Comparison of ENCODE assay signal across 13 cellular contexts in the genomic region with DNA sequence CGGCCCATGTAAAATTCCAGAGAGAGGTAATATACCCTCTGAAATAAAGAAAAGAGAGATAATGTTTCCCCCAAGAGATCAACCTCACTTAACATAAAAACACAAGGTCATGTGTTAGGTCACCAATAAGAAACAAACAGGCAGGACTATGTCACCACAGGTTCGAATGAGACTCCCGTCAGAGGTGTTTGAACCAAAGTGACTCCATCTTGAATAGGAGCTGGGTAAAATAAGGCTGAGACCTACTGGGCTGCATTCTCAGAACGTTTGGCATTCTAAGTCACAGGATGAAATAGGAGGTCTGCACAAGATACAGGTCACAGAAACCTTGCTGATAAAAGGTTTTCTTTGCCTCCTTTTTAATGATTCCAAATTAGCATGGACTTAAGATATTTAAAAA. TPM values are rescaled to one million over a fixed set of nuclear protein-coding genes. Genes with fewer than 3 reads are reported as not detected.
A peak's percentile ranks its signal among the peaks of the same experiment; 100 is the strongest.
DNase-seq lines count a peak whose midpoint lies in the region; ATAC-seq and TF ChIP-seq lines count a peak whose summit lies in the region.
"Had no signal": no experiment of that assay in that cellular context is flagged by ENCODE, and none has a peak within 500 bp of the region (broad histone marks: within the 10 kb centered on the region; RNA-seq: fewer than 3 reads in every experiment).

No MANE protein-coding gene starts in this region.

- no peaks in the 10 kb centered on the region for H3K27me3 Mint-ChIP-seq in dendritic cell treated with granulocyte-macrophage colony-stimulating factor and Interleukin-4, amounts not matched to agents 40 ng/mL and 50 ng/mL, for 4 days
- no peaks in the 10 kb centered on the region for H3K27me3 Mint-ChIP-seq in H9 (ENCODE audit: low read depth)
- peaks cover 27% of the 10 kb centered on the region for H3K27me3 Mint-ChIP-seq in activated T-helper 1 cell treated with anti-CD3 and anti-CD28 coated beads, Interleukin-12 subunit alpha, Interleukin-12 subunit beta, Interleukin-2, Interleukin-4 antibody, amounts not matched to agents 30 ng/mL and 10 ng/mL and 1 ng/mL, durations not matched to agents 14 hours and 24 hours and 36 hours (ENCODE audit: insufficient read depth)

- H3K23ac ChIP-seq in H9 (ENCODE audit: insufficient read length, low read depth, low read length), result no peak overlapping the region

- H4K91ac ChIP-seq in H9 (ENCODE audit: insufficient read length, low read depth, low read length), result no peak overlapping the region

- no peaks in the 10 kb centered on the region for H3K9me3 ChIP-seq in OCI-LY3 (ENCODE audit: insufficient read depth, low read length)
- no peaks in the 10 kb centered on the region for H3K9me3 ChIP-seq in osteoblast (ENCODE audit: low read depth, low read length)
- H3K9me3 ChIP-seq in H9 (ENCODE audit: control insufficient read depth, low read depth, low read length), result no peaks in the 10 kb centered on the region
- H3K9me3 ChIP-seq in left ventricle myocardium inferior (replicated peaks), result no peaks in the 10 kb centered on the region
- H3K9me3 ChIP-seq: HAP-1 had no signal

- DNase-seq in osteoblast (ENCODE audit: insufficient read length, low spot score, missing footprints) (no peak), H9 (no peak), left ventricle myocardium inferior (no peak)
- no peak for DNase-seq in activated T-helper 1 cell treated with anti-CD3 and anti-CD28 coated beads, Interleukin-12 subunit alpha, Interleukin-12 subunit beta, Interleukin-2, Interleukin-4 antibody, amounts not matched to agents 30 ng/mL and 10 ng/mL and 1 ng/mL, durations not matched to agents 14 hours and 24 hours and 36 hours (ENCODE audit: low spot score)
- DNase-seq: NCI-H1105, NCI-H187, NCI-H446 treated with DMSO at 0.1 percent for 48 hours, NCI-H748 treated with DMSO at 0.1 percent for 48 hours had no signal

- H4K5ac ChIP-seq in H9 (ENCODE audit: insufficient read length, low read depth, low read length), result no peak overlapping the region

- H3K4me1 Mint-ChIP-seq in dendritic cell treated with granulocyte-macrophage colony-stimulating factor and Interleukin-4, amounts not matched to agents 40 ng/mL and 50 ng/mL, for 4 days (ENCODE audit: low read depth), result peaks cover 42% of the 10 kb centered on the region
- H3K4me1 Mint-ChIP-seq in H9, result no peaks in the 10 kb centered on the region
- no peaks in the 10 kb centered on the region for H3K4me1 Mint-ChIP-seq in activated T-helper 1 cell treated with anti-CD3 and anti-CD28 coated beads, Interleukin-12 subunit alpha, Interleukin-12 subunit beta, Interleukin-2, Interleukin-4 antibody, amounts not matched to agents 30 ng/mL and 10 ng/mL and 1 ng/mL, durations not matched to agents 14 hours and 24 hours and 36 hours (ENCODE audit: low read depth)

- WGBS in H9 (ENCODE audit: extremely low coverage, insufficient read length, low lambda C conversion rate), result no CpG with 5 or more reads among the region's 4 CpGs

- no peaks in the 10 kb centered on the region for H3K79me1 ChIP-seq in H9 (ENCODE audit: insufficient read depth, low read depth, low read length, poor library complexity, severe bottlenecking)

- no peak overlapping the region for H2BK20ac ChIP-seq in H9 (ENCODE audit: low read depth, low read length, poor library complexity, severe bottlenecking)

- H3K18ac ChIP-seq in H9 (ENCODE audit: insufficient read length, low read depth, low read length), result no peak overlapping the region

- no peaks in the 10 kb centered on the region for H3K27me3 ChIP-seq in ACC112 (ENCODE audit: insufficient read depth, low read length)
- no peaks in the 10 kb centered on the region for H3K27me3 ChIP-seq in OCI-LY3 (ENCODE audit: low read depth, low read length)
- no peaks in the 10 kb centered on the region for H3K27me3 ChIP-seq in osteoblast (ENCODE audit: insufficient read depth, low read length)
- no peaks in the 10 kb centered on the region for H3K27me3 ChIP-seq in H9 (ENCODE audit: insufficient read depth, low read length)
- no peaks in the 10 kb centered on the region for H3K27me3 ChIP-seq in left ventricle myocardium inferior (ENCODE audit: low read depth)

- H4K20me1 ChIP-seq in OCI-LY3 (ENCODE audit: insufficient read depth, low read length) (no peaks in the 10 kb centered on the region), osteoblast (ENCODE audit: insufficient read depth, low read length) (peaks cover 2% of the 10 kb centered on the region), H9 (ENCODE audit: control insufficient read depth, insufficient read depth, insufficient read length) (no peaks in the 10 kb centered on the region)

- intact Hi-C loops in dendritic cell treated with granulocyte-macrophage colony-stimulating factor and Interleukin-4, amounts not matched to agents 40 ng/mL and 50 ng/mL, for 4 days (cut with micrococcal nuclease), result no loop called here
- intact Hi-C loops in activated T-helper 1 cell treated with anti-CD3 and anti-CD28 coated beads, Interleukin-12 subunit alpha, Interleukin-12 subunit beta, Interleukin-2, Interleukin-4 antibody, amounts not matched to agents 30 ng/mL and 10 ng/mL and 1 ng/mL, durations not matched to agents 14 hours and 24 hours and 36 hours (cut with micrococcal nuclease), result no loop called here
- intact Hi-C loops in left ventricle myocardium inferior (cut with micrococcal nuclease), result no loop called here

- no peak overlapping the region for H3K9ac ChIP-seq in OCI-LY3 (ENCODE audit: low read length)
- H3K9ac ChIP-seq in H9 (ENCODE audit: extremely low read depth, insufficient read length, low read length), result no peak overlapping the region

- H2BK12ac ChIP-seq in H9 (ENCODE audit: insufficient read length, low read depth, low read length), result no peak overlapping the region

- peak overlapping the region; percentile 82 for H3K27ac Mint-ChIP-seq in dendritic cell treated with granulocyte-macrophage colony-stimulating factor and Interleukin-4, amounts not matched to agents 40 ng/mL and 50 ng/mL, for 4 days
- no peak overlapping the region for H3K27ac Mint-ChIP-seq in H9
- no peak overlapping the region for H3K27ac Mint-ChIP-seq in activated T-helper 1 cell treated with anti-CD3 and anti-CD28 coated beads, Interleukin-12 subunit alpha, Interleukin-12 subunit beta, Interleukin-2, Interleukin-4 antibody, amounts not matched to agents 30 ng/mL and 10 ng/mL and 1 ng/mL, durations not matched to agents 14 hours and 24 hours and 36 hours

- H3K4me1 ChIP-seq in ACC112 (ENCODE audit: control insufficient read depth, insufficient read depth, low read length, unreplicated experiment), result peaks cover 24% of the 10 kb centered on the region
- H3K4me1 ChIP-seq in OCI-LY3 (ENCODE audit: low read length), result peaks cover 16% of the 10 kb centered on the region
- H3K4me1 ChIP-seq in osteoblast (ENCODE audit: insufficient read depth, low read length), result peaks cover 42% of the 10 kb centered on the region
- H3K4me1 ChIP-seq in H9 (ENCODE audit: insufficient read depth, low read length), result no peaks in the 10 kb centered on the region
- H3K4me1 ChIP-seq in left ventricle myocardium inferior, result no peaks in the 10 kb centered on the region

- no peaks in the 10 kb centered on the region for H3K23me2 ChIP-seq in H9 (ENCODE audit: insufficient read length, low read depth, low read length, poor library complexity, severe bottlenecking)

- peaks cover 52% of the 10 kb centered on the region for H3K36me3 Mint-ChIP-seq in dendritic cell treated with granulocyte-macrophage colony-stimulating factor and Interleukin-4, amounts not matched to agents 40 ng/mL and 50 ng/mL, for 4 days (ENCODE audit: low read depth)
- H3K36me3 Mint-ChIP-seq in H9 (ENCODE audit: insufficient read depth in 1 of 3, low read depth in 3 of 3), result peaks cover 4 to 19% (median 7%) of the 10 kb centered on the region in 3 experiments; a peak in 6 of 7 replicates
- H3K36me3 Mint-ChIP-seq in activated T-helper 1 cell treated with anti-CD3 and anti-CD28 coated beads, Interleukin-12 subunit alpha, Interleukin-12 subunit beta, Interleukin-2, Interleukin-4 antibody, amounts not matched to agents 30 ng/mL and 10 ng/mL and 1 ng/mL, durations not matched to agents 14 hours and 24 hours and 36 hours (ENCODE audit: low read depth), result no peaks in the 10 kb centered on the region

- no peak overlapping the region for H2BK5ac ChIP-seq in H9 (ENCODE audit: insufficient read length, low read length)

- TF ChIP-seq CTCF in OCI-LY3 (IDR thresholded peaks at IDR 0.05; ENCODE audit: low read depth, low read length) (no peak), osteoblast (IDR thresholded peaks at IDR 0.05; ENCODE audit: extremely low read depth, low read depth, low read length) (no peak), H9 (conservative IDR thresholded peaks at IDR 0.05) (no peak), left ventricle myocardium inferior (IDR thresholded peaks at IDR 0.05; ENCODE audit: borderline replicate concordance) (no peak)

- H3K4me2 ChIP-seq in OCI-LY3 (ENCODE audit: low read length) (peak overlapping the region; percentile 4), osteoblast (ENCODE audit: insufficient read depth, low read length) (peak overlapping the region; percentile 49), H9 (ENCODE audit: insufficient read depth, insufficient read length, low read length) (no peak overlapping the region)

- H3T11ph ChIP-seq in H9 (ENCODE audit: low read length), result no peak overlapping the region

- H3K4me3 Mint-ChIP-seq in dendritic cell treated with granulocyte-macrophage colony-stimulating factor and Interleukin-4, amounts not matched to agents 40 ng/mL and 50 ng/mL, for 4 days, result no peak overlapping the region
- H3K4me3 Mint-ChIP-seq in H9, result no peak overlapping the region
- no peak overlapping the region for H3K4me3 Mint-ChIP-seq in activated T-helper 1 cell treated with anti-CD3 and anti-CD28 coated beads, Interleukin-12 subunit alpha, Interleukin-12 subunit beta, Interleukin-2, Interleukin-4 antibody, amounts not matched to agents 30 ng/mL and 10 ng/mL and 1 ng/mL, durations not matched to agents 14 hours and 24 hours and 36 hours

- no peak overlapping the region for H3K14ac ChIP-seq in H9 (ENCODE audit: insufficient read depth, low read length)

- H2BK120ac ChIP-seq in H9 (ENCODE audit: low read depth, low read length, poor library complexity, severe bottlenecking), result no peak overlapping the region

- H3K56ac ChIP-seq in H9 (ENCODE audit: insufficient read length, low read depth, low read length), result no peak overlapping the region

- no peak overlapping the region for H3K4ac ChIP-seq in H9 (ENCODE audit: low read depth, low read length)

- H3K4me3 ChIP-seq in ACC112 (ENCODE audit: low read depth, low read length) (no peak overlapping the region), OCI-LY3 (ENCODE audit: low read length) (no peak overlapping the region), osteoblast (ENCODE audit: insufficient read depth, low read length) (no peak overlapping the region), left ventricle myocardium inferior (no peak overlapping the region)
- H3K4me3 ChIP-seq: HAP-1 had no signal

- no peak overlapping the region for H4K8ac ChIP-seq in H9 (replicated peaks; ENCODE audit: insufficient read length, low read depth, low read length)

- H2AFZ ChIP-seq in ACC112 (ENCODE audit: low read length, unreplicated experiment) (no peak overlapping the region), OCI-LY3 (ENCODE audit: low read depth, low read length) (no peak overlapping the region), osteoblast (ENCODE audit: low read length) (no peak overlapping the region), H9 (ENCODE audit: low read length) (no peak overlapping the region)

- peaks cover 48% of the 10 kb centered on the region for H3K79me2 ChIP-seq in ACC112 (ENCODE audit: control insufficient read depth, insufficient read depth, low read length, unreplicated experiment)
- no peaks in the 10 kb centered on the region for H3K79me2 ChIP-seq in OCI-LY3 (ENCODE audit: low read length)
- H3K79me2 ChIP-seq in osteoblast (ENCODE audit: insufficient read depth, low read length), result no peaks in the 10 kb centered on the region
- H3K79me2 ChIP-seq in H9 (ENCODE audit: insufficient read depth, low read length), result no peaks in the 10 kb centered on the region

- no peaks in the 10 kb centered on the region for H3K9me3 Mint-ChIP-seq in dendritic cell treated with granulocyte-macrophage colony-stimulating factor and Interleukin-4, amounts not matched to agents 40 ng/mL and 50 ng/mL, for 4 days
- no peaks in the 10 kb centered on the region for H3K9me3 Mint-ChIP-seq in H9
- no peaks in the 10 kb centered on the region for H3K9me3 Mint-ChIP-seq in activated T-helper 1 cell treated with anti-CD3 and anti-CD28 coated beads, Interleukin-12 subunit alpha, Interleukin-12 subunit beta, Interleukin-2, Interleukin-4 antibody, amounts not matched to agents 30 ng/mL and 10 ng/mL and 1 ng/mL, durations not matched to agents 14 hours and 24 hours and 36 hours

- no peak overlapping the region for H2AK5ac ChIP-seq in H9 (ENCODE audit: insufficient read length, low read length)

- H3K36me3 ChIP-seq in ACC112 (ENCODE audit: insufficient read depth, low read length), result peaks cover 44% of the 10 kb centered on the region
- H3K36me3 ChIP-seq in OCI-LY3 (replicated peaks; ENCODE audit: low read depth, low read length), result no peaks in the 10 kb centered on the region
- peaks cover 43% of the 10 kb centered on the region for H3K36me3 ChIP-seq in osteoblast (ENCODE audit: insufficient read depth, low read length)
- H3K36me3 ChIP-seq in left ventricle myocardium inferior, result no peaks in the 10 kb centered on the region

- no peak for ATAC-seq in HG03097 (IDR thresholded peaks at IDR 0.05; ENCODE audit: low FRiP score, unreplicated experiment)

- no peak overlapping the region for H2BK15ac ChIP-seq in H9 (ENCODE audit: low read depth, low read length)

- H3K27ac ChIP-seq in ACC112 (ENCODE audit: low read depth, low read length) (0 out of 2 replicates have a peak overlapping the region, but pooled peaks have one; percentile 15), OCI-LY3 (ENCODE audit: low read length) (no peak overlapping the region), osteoblast (ENCODE audit: low read depth, low read length) (no peak overlapping the region), H9 (ENCODE audit: insufficient read length, low read depth, low read length) (no peak overlapping the region), left ventricle myocardium inferior (replicated peaks) (no peak overlapping the region)

RNA-seq across cellular contexts. Expression of a gene that starts 6.5 kb away (rescaled TPM):
- 116 and 123 TPM in 2 replicates for total RNA-seq in osteoblast
- 53.8 and 55.1 TPM in 2 replicates for total RNA-seq in H9 (2021)
- 0.13 and 0.17 TPM in 2 replicates for total RNA-seq in activated T-helper 1 cell treated with anti-CD3 and anti-CD28 coated beads, Interleukin-12 subunit alpha, Interleukin-12 subunit beta, Interleukin-2, Interleukin-4 antibody, amounts not matched to agents 30 ng/mL and 10 ng/mL and 1 ng/mL, durations not matched to agents 14 hours and 24 hours and 36 hours
- 5.8 TPM for total RNA-seq in left ventricle myocardium inferior
